1 cellular context compared by ENCODE assay signal in the genomic region with DNA sequence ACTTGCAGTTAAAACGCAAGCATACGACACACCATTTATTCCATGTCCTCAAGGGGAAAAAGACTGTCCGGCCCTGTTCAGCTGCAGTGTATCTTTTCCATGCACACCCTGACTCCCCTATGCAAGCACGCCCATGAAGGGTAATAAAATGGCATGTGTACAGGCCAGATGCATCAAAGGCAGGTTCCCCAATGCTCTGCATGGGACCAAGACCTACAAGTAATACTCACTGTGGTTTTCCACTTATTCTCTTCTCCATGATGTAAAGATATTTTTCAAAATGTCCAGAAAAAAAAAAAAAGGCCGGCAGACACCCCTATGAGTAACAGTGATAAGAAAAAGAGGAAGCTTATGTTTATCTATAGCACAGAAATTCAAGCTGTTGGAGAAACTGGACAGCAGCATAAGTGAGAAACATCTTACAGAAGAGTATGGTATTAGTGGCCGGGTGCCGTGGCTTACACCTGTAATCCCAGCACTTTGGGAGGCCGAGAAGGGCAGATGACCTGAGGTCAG.
A peak's percentile ranks its signal among the peaks of the same experiment; 100 is the strongest.
TF ChIP-seq lines count a peak whose summit lies in the region.

No MANE protein-coding gene starts in this region.

TF ChIP-seq in K562, 482 proteins besides CTCF, POLR2A, EP300 and RAD21 (continued from another document and continues in another):
- no peak for TF ChIP-seq RERE (CRISPR knock-in tag; IDR thresholded peaks at IDR 0.05; ENCODE audit: borderline replicate concordance)
- no peak for TF ChIP-seq RBM17 (IDR thresholded peaks at IDR 0.05; ENCODE audit: borderline replicate concordance, low read depth, low read length)
- TF ChIP-seq GTF2A2 (tag; IDR thresholded peaks at IDR 0.05), result no peak
- no peak for TF ChIP-seq ZNF507 (tag; conservative IDR thresholded peaks at IDR 0.05)
- no peak for TF ChIP-seq GTF2E2 (tag; IDR thresholded peaks at IDR 0.05)
- TF ChIP-seq ZNF431 (CRISPR knock-in tag; IDR thresholded peaks at IDR 0.05), result no peak
- TF ChIP-seq EZH2 (IDR thresholded peaks at IDR 0.05; ENCODE audit: borderline replicate concordance, low read depth, low read length), result no peak
- no peak for TF ChIP-seq YBX1 (IDR thresholded peaks at IDR 0.05)
- no peak for TF ChIP-seq PBX2 (CRISPR knock-in tag; IDR thresholded peaks at IDR 0.05; ENCODE audit: low read depth)
- TF ChIP-seq PBX2 (tag; conservative IDR thresholded peaks at IDR 0.05; ENCODE audit: low read depth), result peak; percentile 75
- no peak for TF ChIP-seq ZNF121 (CRISPR knock-in tag; conservative IDR thresholded peaks at IDR 0.05)
- TF ChIP-seq E2F3 (CRISPR knock-in tag; IDR thresholded peaks at IDR 0.05), result no peak
- TF ChIP-seq BCL6 (CRISPR knock-in tag; IDR thresholded peaks at IDR 0.05), result no peak
- TF ChIP-seq HOXB6 (CRISPR knock-in tag; IDR thresholded peaks at IDR 0.05; ENCODE audit: borderline replicate concordance), result no peak
- TF ChIP-seq MECOM (CRISPR knock-in tag; IDR thresholded peaks at IDR 0.05), result no peak
- TF ChIP-seq BRCA1 (IDR thresholded peaks at IDR 0.05), result no peak
- no peak for TF ChIP-seq BRCA1 (CRISPR knock-in tag; IDR thresholded peaks at IDR 0.05)
- no peak for TF ChIP-seq ZNF76 (CRISPR knock-in tag; IDR thresholded peaks at IDR 0.05; ENCODE audit: borderline replicate concordance)
- no peak for TF ChIP-seq ZBTB49 (CRISPR knock-in tag; IDR thresholded peaks at IDR 0.05; ENCODE audit: borderline replicate concordance)
- TF ChIP-seq KDM2B (CRISPR knock-in tag; IDR thresholded peaks at IDR 0.05), result no peak
- TF ChIP-seq SMAD3 (CRISPR knock-in tag; conservative IDR thresholded peaks at IDR 0.05), result no peak
- TF ChIP-seq ARID4B (CRISPR knock-in tag; IDR thresholded peaks at IDR 0.05), result no peak
- TF ChIP-seq ZNF174 (CRISPR knock-in tag; IDR thresholded peaks at IDR 0.05), result no peak
- no peak for TF ChIP-seq NR2F6 (CRISPR knock-in tag; IDR thresholded peaks at IDR 0.05)
- TF ChIP-seq, protein P1, sequence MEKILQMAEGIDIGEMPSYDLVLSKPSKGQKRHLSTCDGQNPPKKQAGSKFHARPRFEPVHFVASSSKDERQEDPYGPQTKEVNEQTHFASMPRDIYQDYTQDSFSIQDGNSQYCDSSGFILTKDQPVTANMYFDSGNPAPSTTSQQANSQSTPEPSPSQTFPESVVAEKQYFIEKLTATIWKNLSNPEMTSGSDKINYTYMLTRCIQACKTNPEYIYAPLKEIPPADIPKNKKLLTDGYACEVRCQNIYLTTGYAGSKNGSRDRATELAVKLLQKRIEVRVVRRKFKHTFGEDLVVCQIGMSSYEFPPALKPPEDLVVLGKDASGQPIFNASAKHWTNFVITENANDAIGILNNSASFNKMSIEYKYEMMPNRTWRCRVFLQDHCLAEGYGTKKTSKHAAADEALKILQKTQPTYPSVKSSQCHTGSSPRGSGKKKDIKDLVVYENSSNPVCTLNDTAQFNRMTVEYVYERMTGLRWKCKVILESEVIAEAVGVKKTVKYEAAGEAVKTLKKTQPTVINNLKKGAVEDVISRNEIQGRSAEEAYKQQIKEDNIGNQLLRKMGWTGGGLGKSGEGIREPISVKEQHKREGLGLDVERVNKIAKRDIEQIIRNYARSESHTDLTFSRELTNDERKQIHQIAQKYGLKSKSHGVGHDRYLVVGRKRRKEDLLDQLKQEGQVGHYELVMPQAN (IDR thresholded peaks at IDR 0.05; ENCODE audit: borderline replicate concordance), result no peak
- TF ChIP-seq HDAC6 (IDR thresholded peaks at IDR 0.05; ENCODE audit: low read depth, low read length), result no peak
- peak; percentile 49; the same call in 1 of the 2 replicates for TF ChIP-seq EHMT2 (IDR thresholded peaks at IDR 0.05)
- TF ChIP-seq DMBX1 (CRISPR knock-in tag; IDR thresholded peaks at IDR 0.05; ENCODE audit: borderline replicate concordance), result peak; percentile 87
- TF ChIP-seq HDAC1 (IDR thresholded peaks at IDR 0.05), result peak in 1 of 2 experiments; percentile 66; a peak in 2 of 4 replicates
- TF ChIP-seq ZEB2 (IDR thresholded peaks at IDR 0.05), result peak; percentile 68
- 0 out of 2 replicates have a peak, but pooled peaks have one; percentile 6 for TF ChIP-seq POLR2H (tag; IDR thresholded peaks at IDR 0.05; ENCODE audit: low read depth)
- TF ChIP-seq CC2D1A (IDR thresholded peaks at IDR 0.05), result peak; percentile 81
- TF ChIP-seq STAT5A (IDR thresholded peaks at IDR 0.05; ENCODE audit: borderline replicate concordance, low read length), result peak; percentile 58; the same call in 1 of the 2 replicates
- TF ChIP-seq ZNF436 (CRISPR knock-in tag; IDR thresholded peaks at IDR 0.05), result no peak
- TF ChIP-seq ZNF586 (CRISPR knock-in tag; conservative IDR thresholded peaks at IDR 0.05), result no peak
- no peak for TF ChIP-seq PTBP1 (IDR thresholded peaks at IDR 0.05; ENCODE audit: low read depth, low read length)
- TF ChIP-seq PURB (CRISPR knock-in tag; IDR thresholded peaks at IDR 0.05; ENCODE audit: low read depth), result no peak
- peak; percentile 57; the same call in 1 of the 2 replicates for TF ChIP-seq MBD2 (IDR thresholded peaks at IDR 0.05; ENCODE audit: borderline replicate concordance, low read depth)
- peak; percentile 92 for TF ChIP-seq TEAD4 (IDR thresholded peaks at IDR 0.05; ENCODE audit: low read length)
- TF ChIP-seq TEAD4 (CRISPR knock-in tag; IDR thresholded peaks at IDR 0.05; ENCODE audit: borderline replicate concordance), result no peak
- TF ChIP-seq FUS (optimal IDR thresholded peaks at IDR 0.05; ENCODE audit: low read depth, low read length), result no peak
- TF ChIP-seq ZNF445 (CRISPR knock-in tag; IDR thresholded peaks at IDR 0.05; ENCODE audit: low read depth), result no peak
- TF ChIP-seq PML (IDR thresholded peaks at IDR 0.05; ENCODE audit: low read length), result peak; percentile 86
- peak; percentile 13 to 71; a peak in 2 of 4 replicates for TF ChIP-seq TBL1XR1 (IDR thresholded peaks at IDR 0.05; ENCODE audit: low read length in 2 of 2)
- TF ChIP-seq TFAP4 (CRISPR knock-in tag; IDR thresholded peaks at IDR 0.05; ENCODE audit: borderline replicate concordance), result no peak
- TF ChIP-seq ZNF133 (CRISPR knock-in tag; IDR thresholded peaks at IDR 0.05), result no peak
- no peak for TF ChIP-seq NELFE (IDR thresholded peaks at IDR 0.05; ENCODE audit: insufficient read depth, insufficient read length)
- no peak for TF ChIP-seq USF2 (CRISPR knock-in tag; IDR thresholded peaks at IDR 0.05)
